Comparison of ENCODE assay signal across 8 cellular contexts in the genomic region with DNA sequence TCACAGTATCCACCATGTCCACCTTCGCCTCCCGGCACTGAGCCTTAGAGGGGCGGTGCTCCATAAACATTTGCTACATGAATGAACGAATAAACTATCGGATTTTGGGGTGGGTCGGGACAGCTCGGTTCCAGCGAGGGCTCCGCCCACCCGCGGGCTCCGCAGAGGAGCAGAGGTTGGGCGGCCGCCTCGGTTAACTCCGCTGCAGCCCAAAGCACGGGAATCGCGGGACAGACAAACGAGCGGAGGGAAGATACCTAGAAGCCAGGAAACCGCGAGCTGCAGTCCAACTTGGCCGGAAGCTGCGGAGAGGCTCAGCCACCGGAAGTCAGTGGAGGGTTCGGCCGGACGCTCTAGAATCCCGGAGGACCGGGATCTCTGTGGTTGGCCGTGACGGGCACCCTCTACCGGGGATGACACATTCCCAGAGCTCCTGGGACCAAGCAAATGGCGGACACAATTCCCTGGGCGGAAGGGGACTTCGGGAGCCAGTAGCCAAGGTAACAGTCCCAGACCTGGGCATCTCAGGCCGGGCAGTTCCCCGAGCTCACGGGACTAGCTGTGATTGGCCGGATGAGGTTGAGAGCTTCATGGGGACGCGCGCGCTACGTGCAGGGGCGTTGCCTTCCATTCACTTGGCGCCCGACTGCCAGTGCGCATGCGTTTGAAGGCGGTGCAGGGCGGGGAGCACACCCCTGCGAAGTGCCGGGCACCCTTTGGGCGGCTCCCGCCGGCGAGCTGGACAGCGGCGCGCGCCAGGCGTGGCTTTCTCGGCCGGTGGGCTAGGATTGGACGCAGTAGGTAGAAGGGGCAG. TPM values are rescaled to one million over a fixed set of nuclear protein-coding genes. Genes with fewer than 3 reads are reported as not detected.
DNase-seq lines count a peak whose midpoint lies in the region; ATAC-seq and TF ChIP-seq lines count a peak whose summit lies in the region.

No MANE protein-coding gene starts in this region.

- peaks cover 31% of the 10 kb centered on the region; the same call in 1 of the 2 replicates for H3K36me3 ChIP-seq in ES-I3 (ENCODE audit: insufficient read depth, low read length)

- H4K8ac ChIP-seq in H9 (replicated peaks; ENCODE audit: insufficient read length, low read depth, low read length), result no peak overlapping the region

- no peaks in the 10 kb centered on the region for H4K20me1 ChIP-seq in H9 (ENCODE audit: control insufficient read depth, insufficient read depth, insufficient read length)

- peaks cover 6% of the 10 kb centered on the region for H3K79me1 ChIP-seq in H9 (ENCODE audit: insufficient read depth, low read depth, low read length, poor library complexity, severe bottlenecking)

- H3K27me3 Mint-ChIP-seq in H9 (ENCODE audit: low read depth), result no peaks in the 10 kb centered on the region
- H3K27me3 Mint-ChIP-seq in natural killer cell (ENCODE audit: low read depth in 2 of 2), result no peaks in the 10 kb centered on the region

- peak overlapping the region; percentile 74 for H3K18ac ChIP-seq in H9 (ENCODE audit: insufficient read length, low read depth, low read length)

- H3K4me1 ChIP-seq in ES-I3 (ENCODE audit: insufficient read depth, low read length) (peaks cover 6% of the 10 kb centered on the region; the same call in 1 of the 2 replicates), H9 (ENCODE audit: insufficient read depth, low read length) (peaks cover 2% of the 10 kb centered on the region; the same call in 1 of the 2 replicates)

- no peak overlapping the region for H3K4ac ChIP-seq in H9 (ENCODE audit: low read depth, low read length)

- peak overlapping the region; percentile 98 to 99 (median 99) for H3K27ac Mint-ChIP-seq in H9
- peak overlapping the region; percentile 97 to 98 for H3K27ac Mint-ChIP-seq in natural killer cell

- no peak overlapping the region for H2AFZ ChIP-seq in H9 (ENCODE audit: low read length)

- no peak overlapping the region for H2BK120ac ChIP-seq in H9 (ENCODE audit: low read depth, low read length, poor library complexity, severe bottlenecking)

- H3K9ac ChIP-seq in ES-I3 (ENCODE audit: low read depth, low read length) (peak overlapping the region; percentile 76), H9 (ENCODE audit: extremely low read depth, insufficient read length, low read length) (peak overlapping the region; percentile 73)

- H2BK20ac ChIP-seq in H9 (ENCODE audit: low read depth, low read length, poor library complexity, severe bottlenecking), result no peak overlapping the region

- H3K4me2 ChIP-seq in H9 (ENCODE audit: insufficient read depth, insufficient read length, low read length), result peak overlapping the region; percentile 93

- H3K4me3 Mint-ChIP-seq in H9, result peak overlapping the region; percentile 97 to 98
- peak overlapping the region; percentile 99 for H3K4me3 Mint-ChIP-seq in natural killer cell

- H3T11ph ChIP-seq in H9 (ENCODE audit: low read length), result no peak overlapping the region

- no peak overlapping the region for H2BK15ac ChIP-seq in H9 (ENCODE audit: low read depth, low read length)

- no peak overlapping the region for H3K23ac ChIP-seq in H9 (ENCODE audit: insufficient read length, low read depth, low read length)

- H3K23me2 ChIP-seq in H9 (ENCODE audit: insufficient read length, low read depth, low read length, poor library complexity, severe bottlenecking), result peaks cover 7% of the 10 kb centered on the region

- no peaks in the 10 kb centered on the region for H3K27me3 ChIP-seq in H9 (ENCODE audit: insufficient read depth, low read length)

- H3K4me1 Mint-ChIP-seq in H9, result peaks cover 13 to 23% of the 10 kb centered on the region in 2 experiments
- peaks cover 36 to 57% of the 10 kb centered on the region in 2 donors for H3K4me1 Mint-ChIP-seq in natural killer cell

- no peak overlapping the region for H2BK12ac ChIP-seq in H9 (ENCODE audit: insufficient read length, low read depth, low read length)

- H3K9me3 Mint-ChIP-seq in H9 (no peaks in the 10 kb centered on the region), natural killer cell (no peaks in the 10 kb centered on the region)

- peak overlapping the region; percentile 79; the same call in 1 of the 2 replicates for H3K14ac ChIP-seq in H9 (ENCODE audit: insufficient read depth, low read length)

- H3K79me2 ChIP-seq in H9 (ENCODE audit: insufficient read depth, low read length), result peaks cover 4% of the 10 kb centered on the region; the same call in 1 of the 2 replicates

- H3K4me3 ChIP-seq in fibroblast of pulmonary artery (replicated peaks; ENCODE audit: low read depth, low read length), result peak overlapping the region; percentile 74

- no peak overlapping the region for H2AK5ac ChIP-seq in H9 (ENCODE audit: insufficient read length, low read length)

- intact Hi-C loops in natural killer cell (cut with micrococcal nuclease), result loop anchor here (1.0 kb wide), 1 partner anchor 16 kb away; a partner anchor contains a TSS

- peaks cover 22 to 40% (median 36%) of the 10 kb centered on the region in 3 experiments; a peak in 6 of 7 replicates for H3K36me3 Mint-ChIP-seq in H9 (ENCODE audit: insufficient read depth in 1 of 3, low read depth in 3 of 3)
- H3K36me3 Mint-ChIP-seq in natural killer cell, result no peaks in the 10 kb centered on the region

- no CpG with 5 or more reads among the region's 67 CpGs for WGBS in H9 (ENCODE audit: extremely low coverage, insufficient read length, low lambda C conversion rate)

- H3K9me3 ChIP-seq in ES-I3 (ENCODE audit: control insufficient read depth, insufficient read depth, low read length), result no peaks in the 10 kb centered on the region
- no peaks in the 10 kb centered on the region for H3K9me3 ChIP-seq in H9 (ENCODE audit: control insufficient read depth, low read depth, low read length)

- peak; percentile 76 for TF ChIP-seq POLR2A in Raji (IDR thresholded peaks at IDR 0.05; ENCODE audit: insufficient read depth, low read depth, low read length)

- TF ChIP-seq CTCF in H9 (conservative IDR thresholded peaks at IDR 0.05), result no peak
- TF ChIP-seq CTCF in fibroblast of pulmonary artery (IDR thresholded peaks at IDR 0.05; ENCODE audit: low read length, missing control alignments), result no peak
- TF ChIP-seq CTCF in natural killer cell (IDR thresholded peaks at IDR 0.05), result no peak

- DNase-seq in H9 (peak; percentile 100), M059J (ENCODE audit: low read depth) (peak; percentile 98), fibroblast of pulmonary artery (ENCODE audit: low read depth) (peak; percentile 99), natural killer cell (peak; percentile 94)
- DNase-seq in activated effector memory CD4-positive, alpha-beta T cell treated with anti-CD3 and anti-CD28 coated beads, Interleukin-2, amount 50 U/mL, for 16 hours, result peak; percentile 98
- peak; percentile 84 to 93 (median 88) for DNase-seq in stimulated activated naive CD4-positive, alpha-beta T cell (lab: John Stamatoyannopoulos, UW)

- peak overlapping the region; percentile 42 for H3K27ac ChIP-seq in H9 (ENCODE audit: insufficient read length, low read depth, low read length)

- no peak overlapping the region for H4K91ac ChIP-seq in H9 (ENCODE audit: insufficient read length, low read depth, low read length)

- peak; percentile 88 to 98 (median 95) for ATAC-seq in natural killer cell

- H4K5ac ChIP-seq in H9 (ENCODE audit: insufficient read length, low read depth, low read length), result no peak overlapping the region

- H3K56ac ChIP-seq in H9 (ENCODE audit: insufficient read length, low read depth, low read length), result no peak overlapping the region

- no peak overlapping the region for H2BK5ac ChIP-seq in H9 (ENCODE audit: insufficient read length, low read length)

RNA-seq across cellular contexts. Expression of a gene that starts 0.5 kb away (rescaled TPM):
- 43.8 and 45.5 TPM in 2 replicates for total RNA-seq in H9 (2021)
- total RNA-seq in M059J (2014; rRNA removed; shearing (Covaris generic)), result 13.8 and 25.3 TPM in 2 replicates
- total RNA-seq in natural killer cell, result 10 to 100 TPM; 39.2 to 63.5 (median 54.1) TPM

RNA-seq across cellular contexts. Expression of a gene that starts 9.2 kb away (rescaled TPM):
- total RNA-seq in H9 (2021) (1.5 and 2.0 TPM in 2 replicates), natural killer cell (not detected)
- 0.07 TPM in 1 of 2 replicates, not detected in the other for total RNA-seq in M059J (2014; rRNA removed; shearing (Covaris generic))

RNA-seq across cellular contexts. Expression of a gene that starts 15.3 kb away (rescaled TPM):
- total RNA-seq in H9 (2021), result 27.4 and 30.4 TPM in 2 replicates
- total RNA-seq in M059J (2014; rRNA removed; shearing (Covaris generic)), result 20.6 and 31.7 TPM in 2 replicates
- 1 to 10 TPM; 3.1 to 7.5 (median 3.7) TPM for total RNA-seq in natural killer cell

RNA-seq across cellular contexts. Expression of a gene that starts 33.2 kb away (rescaled TPM):
- total RNA-seq in H9 (2021) (0.81 and 1.1 TPM in 2 replicates), natural killer cell (1 to 10 TPM; 1.0 to 5.1 (median 5.0) TPM)
- 0.39 TPM in 1 of 2 replicates, not detected in the other for total RNA-seq in M059J (2014; rRNA removed; shearing (Covaris generic))

Comparison
In these comparisons a context has a peak if more than half of its experiments do, and no peak if none do; other contexts are left out.
1. Peak in every context shown above with its lines: DNase-seq, ATAC-seq, H3K4me3 ChIP-seq and H3K27ac ChIP-seq.